32 cellular contexts compared by ENCODE assay signal in genomic region chr13:41812237-41812636, GRCh38.
DNase-seq lines count a peak whose midpoint lies in the region; ATAC-seq and TF ChIP-seq lines count a peak whose summit lies in the region.
"Had no signal": no experiment of that assay in that cellular context is flagged by ENCODE, and none has a peak within 500 bp of the region (broad histone marks: within the 10 kb centered on the region; RNA-seq: fewer than 3 reads in every experiment).

No MANE protein-coding gene starts in this region.

- H3K27me3 Mint-ChIP-seq in activated CD8-positive, alpha-beta T cell treated with anti-CD3 and anti-CD28 coated beads for 36 hours, result no peaks in the 10 kb centered on the region
- H3K27me3 Mint-ChIP-seq in activated CD8-positive, alpha-beta T cell treated with anti-CD3 and anti-CD28 coated beads, Interleukin-2, amount 10 ng/mL, durations not matched to agents 7 days and 5 days (ENCODE audit: low read depth), result no peaks in the 10 kb centered on the region
- H3K27me3 Mint-ChIP-seq: activated B cell treated with CpG ODN at 0.5 μM for 24 hours; activated naive CD4-positive, alpha-beta T cell treated with anti-CD3 and anti-CD28 coated beads, Interleukin-2, amount 50 U/mL, for 24 hours; naive B cell had no signal

- H3K4me3 ChIP-seq in PC-3 (ENCODE audit: low read length) (no peak overlapping the region), right cardiac atrium (ENCODE audit: low read length) (no peak overlapping the region), gastrocnemius medialis (no peak overlapping the region)
- H3K4me3 ChIP-seq: esophagus squamous epithelium, GM23338, hepatocyte, upper lobe of left lung had no signal

- in situ Hi-C loops in gastrocnemius medialis (cut with MboI; ENCODE audit: low sequenced_read_pairs in 4 of 4), result no loop called here

- DNase-seq in activated CD8-positive, alpha-beta T cell treated with anti-CD3 and anti-CD28 coated beads for 36 hours, result no peak
- DNase-seq in activated CD8-positive, alpha-beta T cell treated with anti-CD3 and anti-CD28 coated beads, Interleukin-2, amount 10 ng/mL, durations not matched to agents 7 days and 5 days, result no peak
- no peak for DNase-seq in PC-3
- no peak for DNase-seq in right cardiac atrium
- no peak for DNase-seq in gastrocnemius medialis
- DNase-seq in ureter (ENCODE audit: low spot score), result no peak
- DNase-seq in NCI-H510A treated with DMSO at 0.1 percent for 48 hours (lab: John Stamatoyannopoulos, UW), result no peak
- no peak for DNase-seq in NCI-H146 treated with DMSO at 0.1 percent for 48 hours (lab: John Stamatoyannopoulos, UW; ENCODE audit: unreplicated experiment)
- DNase-seq: 8988T; activated B cell treated with CpG ODN at 0.5 μM for 24 hours; activated CD8-positive, alpha-beta memory T cell treated with anti-CD3 and anti-CD28 coated beads, Interleukin-2, amount 50 U/mL, for 4 hours; cortex of kidney; DMS 273 treated with DMSO at 0.1 percent for 48 hours; esophagus squamous epithelium; foreskin melanocyte; HFFc6; left colon; naive B cell; NCI-H187; NCI-H2171; NCI-H524; occipital lobe; retina; stimulated activated CD4-positive, alpha-beta T cell treated with anti-CD3 and anti-CD28 coated beads, Interleukin-2, amount 100 ng/mL, for 48 hours; substantia nigra; SW 1271; upper lobe of left lung had no signal

- peak overlapping the region; percentile 70; the same call in 1 of the 2 replicates for H3K4me2 ChIP-seq in PC-3 (ENCODE audit: low read length)
- H3K4me2 ChIP-seq: GM23338, hepatocyte had no signal

- no peaks in the 10 kb centered on the region for H4K20me1 ChIP-seq in PC-3 (ENCODE audit: low read length)

- CTCF ChIA-PET in activated CD8-positive, alpha-beta T cell treated with anti-CD3 and anti-CD28 coated beads for 36 hours (lab: Charles Lee), result interaction anchor here (0.8 kb wide), 1 partner anchor 28 kb away, joined by 3 read pairs; no protein-coding TSS in a partner anchor
- CTCF ChIA-PET in activated CD8-positive, alpha-beta T cell treated with anti-CD3 and anti-CD28 coated beads, Interleukin-2, amount 10 ng/mL, durations not matched to agents 7 days and 5 days (lab: Charles Lee), result interaction anchor here (1.2 kb wide), 1 partner anchor 302 kb away, joined by 3 read pairs; no protein-coding TSS in a partner anchor
- CTCF ChIA-PET in PC-3 (lab: Charles Lee), result no interaction called here

- no peak for TF ChIP-seq POLR2A in gastrocnemius medialis (IDR thresholded peaks at IDR 0.05)

- H3K4me1 ChIP-seq in PC-3 (ENCODE audit: insufficient read depth, low read length) (peaks cover 20% of the 10 kb centered on the region), right cardiac atrium (ENCODE audit: control insufficient read depth, insufficient read depth, low read length) (no peaks in the 10 kb centered on the region), gastrocnemius medialis (peaks cover 12% of the 10 kb centered on the region in 2 donors)

- POLR2A ChIA-PET in activated CD8-positive, alpha-beta T cell treated with anti-CD3 and anti-CD28 coated beads for 36 hours (lab: Charles Lee), result no interaction called here
- POLR2A ChIA-PET in activated CD8-positive, alpha-beta T cell treated with anti-CD3 and anti-CD28 coated beads, Interleukin-2, amount 10 ng/mL, durations not matched to agents 7 days and 5 days (lab: Charles Lee), result no interaction called here
- POLR2A ChIA-PET in PC-3 (lab: Charles Lee; ENCODE audit: unreplicated experiment), result no interaction called here

- WGBS in right cardiac atrium, result 94% methylated on average over 1 of the region's 1 CpG

- H3K9me3 ChIP-seq in PC-3 (ENCODE audit: low read length) (no peaks in the 10 kb centered on the region), right cardiac atrium (ENCODE audit: control insufficient read depth, low read length) (no peaks in the 10 kb centered on the region), gastrocnemius medialis (no peaks in the 10 kb centered on the region)
- H3K9me3 ChIP-seq: esophagus squamous epithelium, upper lobe of left lung had no signal

- no peaks in the 10 kb centered on the region for H3K79me2 ChIP-seq in PC-3 (ENCODE audit: low read length)
- H3K79me2 ChIP-seq: hepatocyte had no signal

- H3K4me3 Mint-ChIP-seq in activated CD8-positive, alpha-beta T cell treated with anti-CD3 and anti-CD28 coated beads for 36 hours, result no peak overlapping the region
- H3K4me3 Mint-ChIP-seq in activated CD8-positive, alpha-beta T cell treated with anti-CD3 and anti-CD28 coated beads, Interleukin-2, amount 10 ng/mL, durations not matched to agents 7 days and 5 days, result no peak overlapping the region
- H3K4me3 Mint-ChIP-seq: activated B cell treated with CpG ODN at 0.5 μM for 24 hours; activated naive CD4-positive, alpha-beta T cell treated with anti-CD3 and anti-CD28 coated beads, Interleukin-2, amount 50 U/mL, for 24 hours; GM23338; HFFc6; mesothelial cell of epicardium; naive B cell had no signal

- H3K27ac Mint-ChIP-seq in activated CD8-positive, alpha-beta T cell treated with anti-CD3 and anti-CD28 coated beads for 36 hours, result peak overlapping the region; percentile 16
- H3K27ac Mint-ChIP-seq in activated CD8-positive, alpha-beta T cell treated with anti-CD3 and anti-CD28 coated beads, Interleukin-2, amount 10 ng/mL, durations not matched to agents 7 days and 5 days, result no peak overlapping the region
- H3K27ac Mint-ChIP-seq: activated B cell treated with CpG ODN at 0.5 μM for 24 hours; activated naive CD4-positive, alpha-beta T cell treated with anti-CD3 and anti-CD28 coated beads, Interleukin-2, amount 50 U/mL, for 24 hours; GM23338; mesothelial cell of epicardium had no signal

- H3K36me3 ChIP-seq in PC-3 (ENCODE audit: low read depth, low read length), result peaks cover 13% of the 10 kb centered on the region
- peaks cover 0 to 18% of the 10 kb centered on the region in 2 donors for H3K36me3 ChIP-seq in gastrocnemius medialis

- H3K9ac ChIP-seq in PC-3 (ENCODE audit: low read length), result no peak overlapping the region

- no peak for ATAC-seq in activated CD8-positive, alpha-beta T cell treated with anti-CD3 and anti-CD28 coated beads for 36 hours
- ATAC-seq in activated CD8-positive, alpha-beta T cell treated with anti-CD3 and anti-CD28 coated beads, Interleukin-2, amount 10 ng/mL, durations not matched to agents 7 days and 5 days, result no peak
- ATAC-seq in PC-3 (no peak), right cardiac atrium (no peak), gastrocnemius medialis (no peak)
- ATAC-seq: GM23338, left colon, Panc1 had no signal

- TF ChIP-seq CTCF in activated CD8-positive, alpha-beta T cell treated with anti-CD3 and anti-CD28 coated beads for 36 hours (IDR thresholded peaks at IDR 0.05), result no peak
- TF ChIP-seq CTCF in PC-3 (conservative IDR thresholded peaks at IDR 0.05; ENCODE audit: low read depth, low read length) (no peak), gastrocnemius medialis (IDR thresholded peaks at IDR 0.05 in 4 of 5, conservative IDR thresholded peaks at IDR 0.05 in 1 of 5) (no peak)

- H3K27ac ChIP-seq in PC-3 (ENCODE audit: low read length), result no peak overlapping the region
- peak overlapping the region; percentile 13 for H3K27ac ChIP-seq in right cardiac atrium (ENCODE audit: low read length)
- peak overlapping the region in 3 of 4 donors; percentile 6 to 44 (median 26) for H3K27ac ChIP-seq in gastrocnemius medialis
- H3K27ac ChIP-seq: esophagus squamous epithelium, hepatocyte had no signal

- intact Hi-C loops in activated CD8-positive, alpha-beta T cell treated with anti-CD3 and anti-CD28 coated beads for 36 hours (cut with micrococcal nuclease), result no loop called here
- intact Hi-C loops in PC-3 (cut with micrococcal nuclease) (no loop called here), right cardiac atrium (cut with DNase I) (no loop called here), gastrocnemius medialis (cut with DNase I; ENCODE audit: low total_unique reads) (no loop called here)

- peaks cover 24% of the 10 kb centered on the region for H3K4me1 Mint-ChIP-seq in activated CD8-positive, alpha-beta T cell treated with anti-CD3 and anti-CD28 coated beads for 36 hours (ENCODE audit: low read depth)
- peaks cover 13% of the 10 kb centered on the region for H3K4me1 Mint-ChIP-seq in activated CD8-positive, alpha-beta T cell treated with anti-CD3 and anti-CD28 coated beads, Interleukin-2, amount 10 ng/mL, durations not matched to agents 7 days and 5 days (ENCODE audit: low read depth)
- H3K4me1 Mint-ChIP-seq: GM23338, mesothelial cell of epicardium had no signal

- H3F3A ChIP-seq in PC-3 (ENCODE audit: low read length, unreplicated experiment), result no peaks in the 10 kb centered on the region

- peaks cover 56% of the 10 kb centered on the region for H3K36me3 Mint-ChIP-seq in activated CD8-positive, alpha-beta T cell treated with anti-CD3 and anti-CD28 coated beads for 36 hours (ENCODE audit: low read depth)
- peaks cover 53% of the 10 kb centered on the region for H3K36me3 Mint-ChIP-seq in activated CD8-positive, alpha-beta T cell treated with anti-CD3 and anti-CD28 coated beads, Interleukin-2, amount 10 ng/mL, durations not matched to agents 7 days and 5 days (ENCODE audit: low read depth)

- BruUV-seq in PC-3 (replicated peaks; lab: Mats Ljungman, UMichigan), result no TSS peak

- peaks cover 1% of the 10 kb centered on the region for H3K9me3 Mint-ChIP-seq in activated CD8-positive, alpha-beta T cell treated with anti-CD3 and anti-CD28 coated beads for 36 hours
- no peaks in the 10 kb centered on the region for H3K9me3 Mint-ChIP-seq in activated CD8-positive, alpha-beta T cell treated with anti-CD3 and anti-CD28 coated beads, Interleukin-2, amount 10 ng/mL, durations not matched to agents 7 days and 5 days (ENCODE audit: insufficient read depth)
- H3K9me3 Mint-ChIP-seq: activated B cell treated with CpG ODN at 0.5 μM for 24 hours; activated naive CD4-positive, alpha-beta T cell treated with anti-CD3 and anti-CD28 coated beads, Interleukin-2, amount 50 U/mL, for 24 hours; GM23338; HFFc6 had no signal

- H2AFZ ChIP-seq in PC-3 (ENCODE audit: low read length), result no peak overlapping the region
- H2AFZ ChIP-seq: GM23338, hepatocyte had no signal

- no peaks in the 10 kb centered on the region for H3K27me3 ChIP-seq in PC-3 (ENCODE audit: low read length)
- H3K27me3 ChIP-seq in right cardiac atrium (ENCODE audit: control insufficient read depth, insufficient read depth), result no peaks in the 10 kb centered on the region
- H3K27me3 ChIP-seq in gastrocnemius medialis, result no peaks in the 10 kb centered on the region
- H3K27me3 ChIP-seq: esophagus squamous epithelium, hepatocyte, upper lobe of left lung had no signal

- no peaks in the 10 kb centered on the region for H3K9me2 ChIP-seq in PC-3 (replicated peaks; ENCODE audit: low read length)
